Comparison of ENCODE assay signal across 8 cellular contexts in the genomic region with DNA sequence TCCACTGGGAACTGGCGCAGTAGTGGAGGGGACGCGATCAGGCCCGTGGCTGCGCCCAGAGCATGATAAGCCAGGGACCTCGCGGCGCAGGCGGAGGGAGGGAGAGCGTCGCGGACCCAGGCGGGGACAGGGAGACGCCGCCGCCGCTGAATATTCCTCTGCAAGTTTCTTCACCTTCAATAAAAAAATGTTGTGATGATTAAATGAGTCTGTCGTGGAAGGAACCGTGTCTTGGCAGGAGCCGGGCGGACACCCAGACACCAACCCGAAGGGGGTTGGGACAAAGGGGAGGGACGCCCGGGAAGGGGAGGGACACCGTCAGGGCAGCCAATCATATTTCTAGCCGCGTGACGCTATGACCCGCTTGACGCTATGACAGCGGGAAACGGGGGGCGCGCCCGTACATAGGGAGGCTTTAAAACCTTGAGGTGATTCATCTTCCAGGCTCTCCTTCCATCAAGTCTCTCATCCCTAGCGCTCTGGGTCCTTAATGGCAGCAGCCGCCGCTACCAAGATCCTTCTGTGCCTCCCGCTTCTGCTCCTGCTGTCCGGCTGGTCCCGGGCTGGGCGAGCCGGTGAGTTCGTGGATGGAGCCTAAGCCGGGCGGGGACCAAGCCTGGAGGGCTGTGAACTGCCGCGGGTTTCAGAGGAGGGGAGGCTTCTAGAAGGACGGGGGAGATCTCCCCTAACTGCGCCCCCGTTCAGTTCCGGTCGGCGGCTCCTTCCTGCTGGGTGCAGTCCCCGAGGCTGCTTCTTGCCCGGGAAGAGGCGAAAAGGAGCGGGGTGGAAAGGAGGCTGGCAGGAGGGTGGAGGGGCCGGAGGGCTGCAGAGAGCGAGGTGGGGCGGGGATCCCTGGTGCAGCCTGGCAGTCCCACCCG. TPM values are rescaled to one million over a fixed set of nuclear protein-coding genes. Genes with fewer than 3 reads are reported as not detected.
A peak's percentile ranks its signal among the peaks of the same experiment; 100 is the strongest.
DNase-seq lines count a peak whose midpoint lies in the region; ATAC-seq, FAIRE-seq and TF ChIP-seq lines count a peak whose summit lies in the region.

A gene with protein sequence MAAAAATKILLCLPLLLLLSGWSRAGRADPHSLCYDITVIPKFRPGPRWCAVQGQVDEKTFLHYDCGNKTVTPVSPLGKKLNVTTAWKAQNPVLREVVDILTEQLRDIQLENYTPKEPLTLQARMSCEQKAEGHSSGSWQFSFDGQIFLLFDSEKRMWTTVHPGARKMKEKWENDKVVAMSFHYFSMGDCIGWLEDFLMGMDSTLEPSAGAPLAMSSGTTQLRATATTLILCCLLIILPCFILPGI (plus strand): TSS at position 432 of the 878 bp plus-strand sequence. CDS start 59 bp downstream, at position 491.

- H3K79me2 ChIP-seq in OCI-LY7 (ENCODE audit: insufficient read depth, low read depth, low read length): no peaks in the 10 kb centered on the region

- H3K4me1 ChIP-seq in HUES48 (ENCODE audit: control insufficient read depth, insufficient read depth, low read length) (peaks cover 7% of the 10 kb centered on the region; the same call in 1 of the 2 replicates), OCI-LY7 (ENCODE audit: insufficient read depth, low read length, poor library complexity, severe bottlenecking) (peaks cover 5% of the 10 kb centered on the region)

- H3K9me3 ChIP-seq in HUES48 (ENCODE audit: control insufficient read depth, insufficient read depth, low read length) (no peaks in the 10 kb centered on the region), OCI-LY7 (ENCODE audit: low read length) (no peaks in the 10 kb centered on the region)

- H3K27ac ChIP-seq in HUES48 (ENCODE audit: low read depth, low read length) (no peak within 1 kb of the TSS), OCI-LY7 (ENCODE audit: low read depth, low read length, poor library complexity, severe bottlenecking) (no peak within 1 kb of the TSS)

- peak within 1 kb of the TSS; percentile 91 for H2AFZ ChIP-seq in OCI-LY7 (ENCODE audit: low read length)

- CTCF ChIA-PET in OCI-LY7 (lab: Charles Lee; ENCODE audit: unreplicated experiment): no interaction called here

- no peak within 1 kb of the TSS for H3K9ac ChIP-seq in HUES48 (ENCODE audit: low read depth, low read length)

- H3K9me2 ChIP-seq in OCI-LY7 (ENCODE audit: insufficient read depth, low read length): no peaks in the 10 kb centered on the region

- DNase-seq in D721Med (ENCODE audit: insufficient read length, low spot score) (peak; percentile 92), OCI-LY7 (ENCODE audit: low spot score) (peak; percentile 83), activated T-cell treated with anti-CD3 and anti-CD28 coated beads for 1 hour (ENCODE audit: low read depth) (peak; percentile 76), epidermal melanocyte (ENCODE audit: insufficient read length, low spot score) (peak; percentile 56), middle frontal gyrus (ENCODE audit: extremely low spot score, low spot score) (peak; percentile 69)
- DNase-seq in stimulated activated CD8-positive, alpha-beta memory T cell treated with anti-CD3 and anti-CD28 coated beads, Interleukin-15, amount 100 ng/mL, for 1 hour (ENCODE audit: low read depth): peak; percentile 80

- FAIRE-seq in D721Med (lab: Jason Lieb, UNC): no peak

- H3K36me3 ChIP-seq in HUES48 (ENCODE audit: control insufficient read depth, insufficient read depth, low read length): no peaks in the 10 kb centered on the region
- no peaks in the 10 kb centered on the region for H3K36me3 ChIP-seq in OCI-LY7 (ENCODE audit: insufficient read depth, low read length)

- H3K4me3 ChIP-seq in HUES48 (ENCODE audit: low read depth, low read length): peak within 1 kb of the TSS; percentile 63
- peak within 1 kb of the TSS; percentile 73 for H3K4me3 ChIP-seq in OCI-LY7 (ENCODE audit: low read depth, low read length, poor library complexity, severe bottlenecking)

- POLR2A ChIA-PET in OCI-LY7 (lab: Charles Lee): no interaction called here

- H3K27me3 ChIP-seq in HUES48 (ENCODE audit: control insufficient read depth, insufficient read depth, low read length): peaks cover 83% of the 10 kb centered on the region

- no peak for ATAC-seq in HG03175 (IDR thresholded peaks at IDR 0.05; ENCODE audit: unreplicated experiment)

- no TSS peak for BruUV-seq in OCI-LY7 (replicated peaks; lab: Mats Ljungman, UMichigan)

- peak within 1 kb of the TSS; percentile 88 for H3K4me2 ChIP-seq in OCI-LY7 (ENCODE audit: low read length)

- H4K20me1 ChIP-seq in OCI-LY7 (ENCODE audit: insufficient read depth, low read length): no peaks in the 10 kb centered on the region

- intact Hi-C loops in OCI-LY7 (cut with micrococcal nuclease; ENCODE audit: unreplicated experiment): loop anchor here (5.0 kb wide), 1 partner anchor 395 kb away; no protein-coding TSS in a partner anchor

- no peak for TF ChIP-seq CTCF in D721Med (IDR thresholded peaks at IDR 0.05; ENCODE audit: insufficient read depth, missing control alignments)
- no peak for TF ChIP-seq CTCF in OCI-LY7 (conservative IDR thresholded peaks at IDR 0.05; ENCODE audit: low read length)

RNA-seq across cellular contexts. Expression of the gene that starts here (rescaled TPM):
- 0.60 TPM in 1 of 2 replicates, not detected in the other for total RNA-seq in OCI-LY7 (2014; rRNA removed; shearing (Covaris generic))
- total RNA-seq in OCI-LY7 (2022): 2.6 and 3.0 TPM in 2 replicates
